ENCODE assay signal across 1 cellular context in the genomic region with DNA sequence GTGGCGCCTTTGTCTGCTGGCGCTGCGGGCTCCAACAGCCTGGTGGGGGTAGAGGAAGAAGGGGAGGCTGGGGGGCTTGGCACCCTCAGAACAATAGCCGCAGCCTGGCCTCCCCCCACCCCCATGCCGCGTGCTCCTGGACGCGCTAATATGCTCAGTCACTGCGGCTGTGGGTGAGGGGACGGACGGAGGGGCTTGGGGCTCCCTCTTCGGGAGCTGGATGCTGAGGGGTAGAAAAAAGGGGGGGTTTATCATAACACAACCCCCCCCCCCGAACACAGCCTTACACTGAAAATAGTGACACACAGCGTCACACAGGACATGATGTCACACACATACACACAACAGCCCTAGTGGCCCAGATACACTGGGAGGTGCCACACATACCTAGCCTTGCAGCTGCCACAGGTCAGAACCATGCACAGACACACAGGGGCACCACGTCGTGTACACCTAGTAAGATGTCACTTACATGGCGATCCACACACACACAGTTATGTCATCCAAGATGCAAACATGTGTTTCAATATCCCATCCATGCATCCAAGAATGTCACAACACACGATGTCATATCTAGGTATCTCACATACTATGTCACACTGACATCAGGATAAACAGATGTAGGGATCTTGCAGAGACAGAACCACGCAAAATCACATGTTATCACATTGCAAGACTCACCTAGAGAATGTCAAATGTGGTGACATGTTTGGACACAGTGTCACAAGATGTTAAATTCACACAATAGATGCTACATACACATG.
A peak's percentile ranks its signal among the peaks of the same experiment; 100 is the strongest.
TF ChIP-seq lines count a peak whose summit lies in the region.

No MANE protein-coding gene starts in this region.

TF ChIP-seq in K562, 482 proteins besides CTCF, POLR2A, EP300 and RAD21 (continued from another document and continues in another):
- TF ChIP-seq HMG20A (CRISPR knock-in tag; conservative IDR thresholded peaks at IDR 0.05) (no peak), TAF15 (IDR thresholded peaks at IDR 0.05; ENCODE audit: low read depth, low read length) (no peak), ZNF431 (CRISPR knock-in tag; IDR thresholded peaks at IDR 0.05) (no peak), CREB1 (IDR thresholded peaks at IDR 0.05) (0 out of 2 replicates have a peak, but pooled peaks have one; percentile 57), CREB1 (CRISPR knock-in tag; IDR thresholded peaks at IDR 0.05) (peak; percentile 53), ZNF764 (CRISPR knock-in tag; IDR thresholded peaks at IDR 0.05; ENCODE audit: low read depth) (no peak), CBX3 (IDR thresholded peaks at IDR 0.05; ENCODE audit: borderline replicate concordance in 1 of 2, low read length in 2 of 2) (no peak; a peak in 1 of 3 replicates), HLTF (IDR thresholded peaks at IDR 0.05) (no peak), ERF (CRISPR knock-in tag; IDR thresholded peaks at IDR 0.05) (no peak), GTF2F1 (IDR thresholded peaks at IDR 0.05; ENCODE audit: low read depth, low read length) (no peak), ZNF830 (CRISPR knock-in tag; IDR thresholded peaks at IDR 0.05) (no peak), RBBP5 (IDR thresholded peaks at IDR 0.05; ENCODE audit: borderline replicate concordance, insufficient read depth, low read length, poor library complexity, severe bottlenecking) (no peak), NCOA6 (IDR thresholded peaks at IDR 0.05) (no peak), FOXA3 (CRISPR knock-in tag; conservative IDR thresholded peaks at IDR 0.05 in 1 of 2, IDR thresholded peaks at IDR 0.05 in 1 of 2) (peak in 1 of 2 experiments; percentile 53; a peak in 1 of 4 replicates), SAFB2 (IDR thresholded peaks at IDR 0.05; ENCODE audit: borderline replicate concordance, low read depth, low read length, severe bottlenecking) (no peak), CTBP1 (IDR thresholded peaks at IDR 0.05; ENCODE audit: borderline replicate concordance) (no peak), BACH1 (tag; IDR thresholded peaks at IDR 0.05) (no peak), ZNF717 (CRISPR knock-in tag; IDR thresholded peaks at IDR 0.05) (no peak), TEAD1 (CRISPR knock-in tag; IDR thresholded peaks at IDR 0.05) (peak in 1 of 2 experiments; percentile 69; a peak in 1 of 4 replicates), KLF10 (CRISPR knock-in tag; IDR thresholded peaks at IDR 0.05) (no peak), BRD4 (IDR thresholded peaks at IDR 0.05) (no peak), NR2F6 (CRISPR knock-in tag; IDR thresholded peaks at IDR 0.05) (no peak), ATF7 (IDR thresholded peaks at IDR 0.05) (0 out of 2 replicates have a peak, but pooled peaks have one; percentile 9), NR4A1 (CRISPR knock-in tag; IDR thresholded peaks at IDR 0.05) (no peak), NR4A1 (tag; IDR thresholded peaks at IDR 0.05) (no peak), CBFA2T2 (conservative IDR thresholded peaks at IDR 0.05) (no peak), NCOA1 (IDR thresholded peaks at IDR 0.05; ENCODE audit: low read depth) (no peak)
- TF ChIP-seq, protein P1, sequence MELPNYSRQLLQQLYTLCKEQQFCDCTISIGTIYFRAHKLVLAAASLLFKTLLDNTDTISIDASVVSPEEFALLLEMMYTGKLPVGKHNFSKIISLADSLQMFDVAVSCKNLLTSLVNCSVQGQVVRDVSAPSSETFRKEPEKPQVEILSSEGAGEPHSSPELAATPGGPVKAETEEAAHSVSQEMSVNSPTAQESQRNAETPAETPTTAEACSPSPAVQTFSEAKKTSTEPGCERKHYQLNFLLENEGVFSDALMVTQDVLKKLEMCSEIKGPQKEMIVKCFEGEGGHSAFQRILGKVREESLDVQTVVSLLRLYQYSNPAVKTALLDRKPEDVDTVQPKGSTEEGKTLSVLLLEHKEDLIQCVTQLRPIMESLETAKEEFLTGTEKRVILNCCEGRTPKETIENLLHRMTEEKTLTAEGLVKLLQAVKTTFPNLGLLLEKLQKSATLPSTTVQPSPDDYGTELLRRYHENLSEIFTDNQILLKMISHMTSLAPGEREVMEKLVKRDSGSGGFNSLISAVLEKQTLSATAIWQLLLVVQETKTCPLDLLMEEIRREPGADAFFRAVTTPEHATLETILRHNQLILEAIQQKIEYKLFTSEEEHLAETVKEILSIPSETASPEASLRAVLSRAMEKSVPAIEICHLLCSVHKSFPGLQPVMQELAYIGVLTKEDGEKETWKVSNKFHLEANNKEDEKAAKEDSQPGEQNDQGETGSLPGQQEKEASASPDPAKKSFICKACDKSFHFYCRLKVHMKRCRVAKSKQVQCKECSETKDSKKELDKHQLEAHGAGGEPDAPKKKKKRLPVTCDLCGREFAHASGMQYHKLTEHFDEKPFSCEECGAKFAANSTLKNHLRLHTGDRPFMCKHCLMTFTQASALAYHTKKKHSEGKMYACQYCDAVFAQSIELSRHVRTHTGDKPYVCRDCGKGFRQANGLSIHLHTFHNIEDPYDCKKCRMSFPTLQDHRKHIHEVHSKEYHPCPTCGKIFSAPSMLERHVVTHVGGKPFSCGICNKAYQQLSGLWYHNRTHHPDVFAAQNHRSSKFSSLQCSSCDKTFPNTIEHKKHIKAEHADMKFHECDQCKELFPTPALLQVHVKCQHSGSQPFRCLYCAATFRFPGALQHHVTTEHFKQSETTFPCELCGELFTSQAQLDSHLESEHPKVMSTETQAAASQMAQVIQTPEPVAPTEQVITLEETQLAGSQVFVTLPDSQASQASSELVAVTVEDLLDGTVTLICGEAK (IDR thresholded peaks at IDR 0.05): no peak
- TF ChIP-seq, protein P1 (CRISPR knock-in tag; IDR thresholded peaks at IDR 0.05): no peak
- TF ChIP-seq, protein P2, sequence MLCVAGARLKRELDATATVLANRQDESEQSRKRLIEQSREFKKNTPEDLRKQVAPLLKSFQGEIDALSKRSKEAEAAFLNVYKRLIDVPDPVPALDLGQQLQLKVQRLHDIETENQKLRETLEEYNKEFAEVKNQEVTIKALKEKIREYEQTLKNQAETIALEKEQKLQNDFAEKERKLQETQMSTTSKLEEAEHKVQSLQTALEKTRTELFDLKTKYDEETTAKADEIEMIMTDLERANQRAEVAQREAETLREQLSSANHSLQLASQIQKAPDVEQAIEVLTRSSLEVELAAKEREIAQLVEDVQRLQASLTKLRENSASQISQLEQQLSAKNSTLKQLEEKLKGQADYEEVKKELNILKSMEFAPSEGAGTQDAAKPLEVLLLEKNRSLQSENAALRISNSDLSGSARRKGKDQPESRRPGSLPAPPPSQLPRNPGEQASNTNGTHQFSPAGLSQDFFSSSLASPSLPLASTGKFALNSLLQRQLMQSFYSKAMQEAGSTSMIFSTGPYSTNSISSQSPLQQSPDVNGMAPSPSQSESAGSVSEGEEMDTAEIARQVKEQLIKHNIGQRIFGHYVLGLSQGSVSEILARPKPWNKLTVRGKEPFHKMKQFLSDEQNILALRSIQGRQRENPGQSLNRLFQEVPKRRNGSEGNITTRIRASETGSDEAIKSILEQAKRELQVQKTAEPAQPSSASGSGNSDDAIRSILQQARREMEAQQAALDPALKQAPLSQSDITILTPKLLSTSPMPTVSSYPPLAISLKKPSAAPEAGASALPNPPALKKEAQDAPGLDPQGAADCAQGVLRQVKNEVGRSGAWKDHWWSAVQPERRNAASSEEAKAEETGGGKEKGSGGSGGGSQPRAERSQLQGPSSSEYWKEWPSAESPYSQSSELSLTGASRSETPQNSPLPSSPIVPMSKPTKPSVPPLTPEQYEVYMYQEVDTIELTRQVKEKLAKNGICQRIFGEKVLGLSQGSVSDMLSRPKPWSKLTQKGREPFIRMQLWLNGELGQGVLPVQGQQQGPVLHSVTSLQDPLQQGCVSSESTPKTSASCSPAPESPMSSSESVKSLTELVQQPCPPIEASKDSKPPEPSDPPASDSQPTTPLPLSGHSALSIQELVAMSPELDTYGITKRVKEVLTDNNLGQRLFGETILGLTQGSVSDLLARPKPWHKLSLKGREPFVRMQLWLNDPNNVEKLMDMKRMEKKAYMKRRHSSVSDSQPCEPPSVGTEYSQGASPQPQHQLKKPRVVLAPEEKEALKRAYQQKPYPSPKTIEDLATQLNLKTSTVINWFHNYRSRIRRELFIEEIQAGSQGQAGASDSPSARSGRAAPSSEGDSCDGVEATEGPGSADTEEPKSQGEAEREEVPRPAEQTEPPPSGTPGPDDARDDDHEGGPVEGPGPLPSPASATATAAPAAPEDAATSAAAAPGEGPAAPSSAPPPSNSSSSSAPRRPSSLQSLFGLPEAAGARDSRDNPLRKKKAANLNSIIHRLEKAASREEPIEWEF (CRISPR knock-in tag; IDR thresholded peaks at IDR 0.05): no peak
- TF ChIP-seq, protein P3, sequence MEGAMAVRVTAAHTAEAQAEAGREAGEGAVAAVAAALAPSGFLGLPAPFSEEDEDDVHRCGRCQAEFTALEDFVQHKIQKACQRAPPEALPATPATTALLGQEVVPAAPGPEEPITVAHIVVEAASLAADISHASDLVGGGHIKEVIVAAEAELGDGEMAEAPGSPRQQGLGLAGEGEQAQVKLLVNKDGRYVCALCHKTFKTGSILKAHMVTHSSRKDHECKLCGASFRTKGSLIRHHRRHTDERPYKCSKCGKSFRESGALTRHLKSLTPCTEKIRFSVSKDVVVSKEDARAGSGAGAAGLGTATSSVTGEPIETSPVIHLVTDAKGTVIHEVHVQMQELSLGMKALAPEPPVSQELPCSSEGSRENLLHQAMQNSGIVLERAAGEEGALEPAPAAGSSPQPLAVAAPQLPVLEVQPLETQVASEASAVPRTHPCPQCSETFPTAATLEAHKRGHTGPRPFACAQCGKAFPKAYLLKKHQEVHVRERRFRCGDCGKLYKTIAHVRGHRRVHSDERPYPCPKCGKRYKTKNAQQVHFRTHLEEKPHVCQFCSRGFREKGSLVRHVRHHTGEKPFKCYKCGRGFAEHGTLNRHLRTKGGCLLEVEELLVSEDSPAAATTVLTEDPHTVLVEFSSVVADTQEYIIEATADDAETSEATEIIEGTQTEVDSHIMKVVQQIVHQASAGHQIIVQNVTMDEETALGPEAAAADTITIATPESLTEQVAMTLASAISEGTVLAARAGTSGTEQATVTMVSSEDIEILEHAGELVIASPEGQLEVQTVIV (CRISPR knock-in tag; IDR thresholded peaks at IDR 0.05; ENCODE audit: borderline replicate concordance): no peak
- TF ChIP-seq, protein P4, sequence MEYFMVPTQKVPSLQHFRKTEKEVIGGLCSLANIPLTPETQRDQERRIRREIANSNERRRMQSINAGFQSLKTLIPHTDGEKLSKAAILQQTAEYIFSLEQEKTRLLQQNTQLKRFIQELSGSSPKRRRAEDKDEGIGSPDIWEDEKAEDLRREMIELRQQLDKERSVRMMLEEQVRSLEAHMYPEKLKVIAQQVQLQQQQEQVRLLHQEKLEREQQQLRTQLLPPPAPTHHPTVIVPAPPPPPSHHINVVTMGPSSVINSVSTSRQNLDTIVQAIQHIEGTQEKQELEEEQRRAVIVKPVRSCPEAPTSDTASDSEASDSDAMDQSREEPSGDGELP (CRISPR knock-in tag; IDR thresholded peaks at IDR 0.05; ENCODE audit: borderline replicate concordance): peak; percentile 20; the same call in 1 of the 2 replicates
- TF ChIP-seq, protein P5, sequence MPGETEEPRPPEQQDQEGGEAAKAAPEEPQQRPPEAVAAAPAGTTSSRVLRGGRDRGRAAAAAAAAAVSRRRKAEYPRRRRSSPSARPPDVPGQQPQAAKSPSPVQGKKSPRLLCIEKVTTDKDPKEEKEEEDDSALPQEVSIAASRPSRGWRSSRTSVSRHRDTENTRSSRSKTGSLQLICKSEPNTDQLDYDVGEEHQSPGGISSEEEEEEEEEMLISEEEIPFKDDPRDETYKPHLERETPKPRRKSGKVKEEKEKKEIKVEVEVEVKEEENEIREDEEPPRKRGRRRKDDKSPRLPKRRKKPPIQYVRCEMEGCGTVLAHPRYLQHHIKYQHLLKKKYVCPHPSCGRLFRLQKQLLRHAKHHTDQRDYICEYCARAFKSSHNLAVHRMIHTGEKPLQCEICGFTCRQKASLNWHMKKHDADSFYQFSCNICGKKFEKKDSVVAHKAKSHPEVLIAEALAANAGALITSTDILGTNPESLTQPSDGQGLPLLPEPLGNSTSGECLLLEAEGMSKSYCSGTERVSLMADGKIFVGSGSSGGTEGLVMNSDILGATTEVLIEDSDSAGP (CRISPR knock-in tag; IDR thresholded peaks at IDR 0.05): no peak
- TF ChIP-seq, protein P6, sequence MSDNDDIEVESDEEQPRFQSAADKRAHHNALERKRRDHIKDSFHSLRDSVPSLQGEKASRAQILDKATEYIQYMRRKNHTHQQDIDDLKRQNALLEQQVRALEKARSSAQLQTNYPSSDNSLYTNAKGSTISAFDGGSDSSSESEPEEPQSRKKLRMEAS (CRISPR knock-in tag; IDR thresholded peaks at IDR 0.05): peak; percentile 57
- TF ChIP-seq, protein P7, sequence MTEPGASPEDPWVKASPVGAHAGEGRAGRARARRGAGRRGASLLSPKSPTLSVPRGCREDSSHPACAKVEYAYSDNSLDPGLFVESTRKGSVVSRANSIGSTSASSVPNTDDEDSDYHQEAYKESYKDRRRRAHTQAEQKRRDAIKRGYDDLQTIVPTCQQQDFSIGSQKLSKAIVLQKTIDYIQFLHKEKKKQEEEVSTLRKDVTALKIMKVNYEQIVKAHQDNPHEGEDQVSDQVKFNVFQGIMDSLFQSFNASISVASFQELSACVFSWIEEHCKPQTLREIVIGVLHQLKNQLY (CRISPR knock-in tag; conservative IDR thresholded peaks at IDR 0.05): no peak
- TF ChIP-seq, protein P8, sequence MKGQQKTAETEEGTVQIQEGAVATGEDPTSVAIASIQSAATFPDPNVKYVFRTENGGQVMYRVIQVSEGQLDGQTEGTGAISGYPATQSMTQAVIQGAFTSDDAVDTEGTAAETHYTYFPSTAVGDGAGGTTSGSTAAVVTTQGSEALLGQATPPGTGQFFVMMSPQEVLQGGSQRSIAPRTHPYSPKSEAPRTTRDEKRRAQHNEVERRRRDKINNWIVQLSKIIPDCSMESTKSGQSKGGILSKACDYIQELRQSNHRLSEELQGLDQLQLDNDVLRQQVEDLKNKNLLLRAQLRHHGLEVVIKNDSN (CRISPR knock-in tag; IDR thresholded peaks at IDR 0.05): peak; percentile 55; the same call in 1 of the 2 replicates
